Comparison of ENCODE assay signal across 9 cellular contexts in the genomic region with DNA sequence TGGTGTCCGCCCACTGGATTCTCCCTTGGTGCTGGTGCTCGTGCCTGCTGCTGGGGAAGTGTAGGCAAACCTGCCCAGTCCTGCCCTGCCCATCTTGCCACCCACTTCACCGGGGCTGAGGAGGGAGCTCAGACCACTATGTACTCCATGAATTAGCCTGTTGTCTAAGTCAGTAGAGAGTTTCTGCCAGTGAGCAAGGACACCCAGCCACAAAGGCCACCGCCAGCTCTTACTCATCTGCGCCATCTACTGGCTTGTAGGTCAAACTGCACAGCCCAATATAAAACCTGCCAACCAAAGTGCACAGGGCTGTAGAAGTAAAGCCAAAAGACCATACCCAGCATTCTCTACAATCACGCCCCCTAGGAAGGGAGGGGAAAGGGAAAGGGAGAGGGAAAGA.
DNase-seq lines count a peak whose midpoint lies in the region; ATAC-seq and TF ChIP-seq lines count a peak whose summit lies in the region.
"Had no signal": no experiment of that assay in that cellular context is flagged by ENCODE, and none has a peak within 500 bp of the region (broad histone marks: within the 10 kb centered on the region; RNA-seq: fewer than 3 reads in every experiment).

No MANE protein-coding gene starts in this region.

- in situ Hi-C loops in SK-MEL-5 (cut with HindIII; ENCODE audit: low pct_unique_long_range_greater_than_20kb, low sequenced_read_pairs): no loop called here

- no peak for ATAC-seq in GM21825 (IDR thresholded peaks at IDR 0.05; ENCODE audit: unreplicated experiment)
- ATAC-seq: body of pancreas had no signal

- no peak overlapping the region for H3K27ac ChIP-seq in effector memory CD4-positive, alpha-beta T cell (ENCODE audit: insufficient read depth, low read length, poor library complexity, severe bottlenecking)
- H3K27ac ChIP-seq: body of pancreas had no signal

- H3K4me3 ChIP-seq in effector memory CD4-positive, alpha-beta T cell (ENCODE audit: insufficient read depth, low read depth, low read length, poor library complexity, severe bottlenecking): no peak overlapping the region
- H3K4me3 ChIP-seq: body of pancreas had no signal

- TF ChIP-seq CTCF in GM12874 (IDR thresholded peaks at IDR 0.05; ENCODE audit: insufficient read depth, low read depth, low read length): peak; percentile 59; the same call in 1 of the 2 replicates

- H3K27me3 ChIP-seq in effector memory CD4-positive, alpha-beta T cell (replicated peaks; ENCODE audit: control insufficient read depth, insufficient read depth, low read length, poor library complexity, severe bottlenecking): no peaks in the 10 kb centered on the region
- H3K27me3 ChIP-seq: body of pancreas had no signal

- peak; percentile 15 to 28 for DNase-seq in AML-193 (lab: John Stamatoyannopoulos, UW)
- DNase-seq in SK-MEL-5 (ENCODE audit: low read depth, low spot score): peak; percentile 54
- peak; percentile 4 to 6 for DNase-seq in hippocampal formation (lab: John Stamatoyannopoulos, UW)
- no peak for DNase-seq in GM03348 (ENCODE audit: low spot score)
- DNase-seq in effector memory CD4-positive, alpha-beta T cell: no peak
- no peak for DNase-seq in Kasumi-1 (lab: John Stamatoyannopoulos, UW)
- DNase-seq: body of pancreas had no signal

- H3K36me3 ChIP-seq in effector memory CD4-positive, alpha-beta T cell (ENCODE audit: control insufficient read depth, insufficient read depth, low read length): no peaks in the 10 kb centered on the region

- peaks cover 3% of the 10 kb centered on the region for H3K9me3 ChIP-seq in effector memory CD4-positive, alpha-beta T cell (ENCODE audit: control insufficient read depth, low read length)

- H3K4me1 ChIP-seq in effector memory CD4-positive, alpha-beta T cell (ENCODE audit: control insufficient read depth, insufficient read depth, low read length, poor library complexity, severe bottlenecking): no peaks in the 10 kb centered on the region
- H3K4me1 ChIP-seq: body of pancreas had no signal

Comparison
In these comparisons a context has a peak if more than half of its experiments do, and no peak if none do; other contexts are left out.
1. DNase-seq: peak in AML-193 (2 of 2), SK-MEL-5 (single experiment) and hippocampal formation (2 of 2); none in GM03348 (single experiment), effector memory CD4-positive, alpha-beta T cell (0 of 3) and Kasumi-1 (0 of 2).